ENCODE assay signal across 25 cellular contexts in the genomic region with DNA sequence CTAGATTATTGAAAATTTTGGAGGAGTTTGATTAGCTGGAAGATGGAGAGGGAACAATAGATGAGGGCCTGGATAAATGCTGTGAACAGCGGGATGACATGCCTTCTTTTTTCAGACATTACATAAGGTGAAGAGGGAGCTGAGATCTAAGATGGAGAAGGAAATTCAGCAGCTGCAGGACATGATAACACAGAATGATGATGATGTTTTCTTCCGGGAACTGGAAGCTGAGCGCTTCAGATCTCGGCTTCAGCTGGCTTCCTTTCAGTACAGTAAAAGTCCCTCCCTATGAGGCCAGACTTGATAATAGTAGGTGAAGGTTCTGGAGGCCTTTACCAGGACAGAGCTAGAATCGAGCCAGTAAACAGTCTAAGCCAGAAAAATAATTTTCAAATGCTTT. TPM values are rescaled to one million over a fixed set of nuclear protein-coding genes. Genes with fewer than 3 reads are reported as not detected.
DNase-seq lines count a peak whose midpoint lies in the region; ATAC-seq and TF ChIP-seq lines count a peak whose summit lies in the region.
"Had no signal": no experiment of that assay in that cellular context is flagged by ENCODE, and none has a peak within 500 bp of the region (broad histone marks: within the 10 kb centered on the region; RNA-seq: fewer than 3 reads in every experiment).

No MANE protein-coding gene starts in this region.

- no peaks in the 10 kb centered on the region for H3K79me2 ChIP-seq in GM23338 (replicated peaks; ENCODE audit: insufficient read depth)
- H3K79me2 ChIP-seq: hepatocyte had no signal

- no peaks in the 10 kb centered on the region for H3K9me2 ChIP-seq in GM23338 (ENCODE audit: insufficient read depth)

- H3K27ac ChIP-seq in CD4-positive, alpha-beta T cell (ENCODE audit: low read depth, low read length): no peak overlapping the region
- no peak overlapping the region for H3K27ac ChIP-seq in GM23338 (ENCODE audit: low read depth)
- H3K27ac ChIP-seq: C4-2B, gastroesophageal sphincter, hepatocyte, sigmoid colon, testis had no signal

- H4K20me1 ChIP-seq in GM23338 (replicated peaks; ENCODE audit: insufficient read depth): peaks cover 10% of the 10 kb centered on the region; the same call in 1 of the 2 replicates

- no peaks in the 10 kb centered on the region for H3K27me3 ChIP-seq in CD4-positive, alpha-beta T cell (ENCODE audit: control insufficient read depth, insufficient read depth, low read length)
- H3K27me3 ChIP-seq in GM23338 (ENCODE audit: insufficient read depth): no peaks in the 10 kb centered on the region
- H3K27me3 ChIP-seq: gastroesophageal sphincter, hepatocyte, sigmoid colon, testis had no signal

- no peak overlapping the region for H3K4me3 Mint-ChIP-seq in CD4-positive, alpha-beta T cell
- no peak overlapping the region for H3K4me3 Mint-ChIP-seq in GM23338
- H3K4me3 Mint-ChIP-seq in activated CD8-positive, alpha-beta T cell treated with anti-CD3 and anti-CD28 coated beads for 36 hours: no peak overlapping the region
- no peak overlapping the region for H3K4me3 Mint-ChIP-seq in activated T-helper 1 cell treated with anti-CD3 and anti-CD28 coated beads, Interleukin-12 subunit alpha, Interleukin-12 subunit beta, Interleukin-2, Interleukin-4 antibody, amounts not matched to agents 30 ng/mL and 10 ng/mL and 1 ng/mL, durations not matched to agents 14 hours and 24 hours and 36 hours
- H3K4me3 Mint-ChIP-seq: activated naive CD8-positive, alpha-beta T cell treated with anti-CD3 and anti-CD28 coated beads, Interleukin-2, amount 10 ng/mL, durations not matched to agents 7 days and 5 days; endodermal cell had no signal

- no peak for DNase-seq in CD4-positive, alpha-beta T cell
- DNase-seq in GM23338 (ENCODE audit: low spot score) (no peak), left lobe of liver (ENCODE audit: low spot score) (no peak), H4 (ENCODE audit: low spot score) (no peak), SHP77 (lab: John Stamatoyannopoulos, UW) (no peak)
- no peak for DNase-seq in activated CD8-positive, alpha-beta T cell treated with anti-CD3 and anti-CD28 coated beads for 36 hours
- no peak for DNase-seq in activated T-helper 1 cell treated with anti-CD3 and anti-CD28 coated beads, Interleukin-12 subunit alpha, Interleukin-12 subunit beta, Interleukin-2, Interleukin-4 antibody, amounts not matched to agents 30 ng/mL and 10 ng/mL and 1 ng/mL, durations not matched to agents 14 hours and 24 hours and 36 hours (ENCODE audit: low spot score)
- DNase-seq: activated CD8-positive, alpha-beta memory T cell treated with anti-CD3 and anti-CD28 coated beads for 24 hours; activated naive CD8-positive, alpha-beta T cell treated with anti-CD3 and anti-CD28 coated beads, Interleukin-2, amount 10 ng/mL, durations not matched to agents 7 days and 5 days; caudate nucleus; endodermal cell; mesenchymal stem cell; NCI-H1092; NCI-H187; NCI-H2171 treated with DMSO at 0.1 percent for 48 hours; NCI-H524 treated with DMSO at 0.1 percent for 48 hours; Right ventricle myocardium superior; sigmoid colon; stimulated activated naive CD4-positive, alpha-beta T cell treated with Interleukin-2 at 50 U/mL for 16 hours; testis had no signal

- peaks cover 44% of the 10 kb centered on the region for H3K36me3 ChIP-seq in GM23338 (ENCODE audit: insufficient read depth)
- H3K36me3 ChIP-seq: prostate gland had no signal

- H3K4me2 ChIP-seq in GM23338: no peak overlapping the region
- H3K4me2 ChIP-seq: hepatocyte had no signal

- H3K4me3 ChIP-seq in GM23338: no peak overlapping the region
- H3K4me3 ChIP-seq: gastroesophageal sphincter, hepatocyte, prostate gland, sigmoid colon, testis had no signal

- H3F3A ChIP-seq in GM23338 (replicated peaks; ENCODE audit: low read depth): no peaks in the 10 kb centered on the region

- H3K27me3 Mint-ChIP-seq in CD4-positive, alpha-beta T cell: no peaks in the 10 kb centered on the region
- H3K27me3 Mint-ChIP-seq in GM23338 (ENCODE audit: insufficient read depth, low read depth, poor library complexity): peaks cover 9% of the 10 kb centered on the region
- H3K27me3 Mint-ChIP-seq in activated CD8-positive, alpha-beta T cell treated with anti-CD3 and anti-CD28 coated beads for 36 hours: no peaks in the 10 kb centered on the region
- H3K27me3 Mint-ChIP-seq in activated T-helper 1 cell treated with anti-CD3 and anti-CD28 coated beads, Interleukin-12 subunit alpha, Interleukin-12 subunit beta, Interleukin-2, Interleukin-4 antibody, amounts not matched to agents 30 ng/mL and 10 ng/mL and 1 ng/mL, durations not matched to agents 14 hours and 24 hours and 36 hours (ENCODE audit: insufficient read depth): no peaks in the 10 kb centered on the region
- H3K27me3 Mint-ChIP-seq: activated naive CD8-positive, alpha-beta T cell treated with anti-CD3 and anti-CD28 coated beads, Interleukin-2, amount 10 ng/mL, durations not matched to agents 7 days and 5 days had no signal

- intact Hi-C loops in CD4-positive, alpha-beta T cell (cut with DNase I, micrococcal nuclease): loop anchor here in 1 of 2 experiments (10.0 kb wide), 2 partner anchors 107 to 197 kb away; no protein-coding TSS in a partner anchor
- intact Hi-C loops in activated CD8-positive, alpha-beta T cell treated with anti-CD3 and anti-CD28 coated beads for 36 hours (cut with micrococcal nuclease): no loop called here
- intact Hi-C loops in activated T-helper 1 cell treated with anti-CD3 and anti-CD28 coated beads, Interleukin-12 subunit alpha, Interleukin-12 subunit beta, Interleukin-2, Interleukin-4 antibody, amounts not matched to agents 30 ng/mL and 10 ng/mL and 1 ng/mL, durations not matched to agents 14 hours and 24 hours and 36 hours (cut with micrococcal nuclease): no loop called here

- H3K27ac Mint-ChIP-seq in CD4-positive, alpha-beta T cell: peak overlapping the region; percentile 38
- peak overlapping the region; percentile 3; the same call in 1 of the 2 replicates for H3K27ac Mint-ChIP-seq in GM23338
- H3K27ac Mint-ChIP-seq in activated CD8-positive, alpha-beta T cell treated with anti-CD3 and anti-CD28 coated beads for 36 hours: peak overlapping the region; percentile 53
- H3K27ac Mint-ChIP-seq in activated T-helper 1 cell treated with anti-CD3 and anti-CD28 coated beads, Interleukin-12 subunit alpha, Interleukin-12 subunit beta, Interleukin-2, Interleukin-4 antibody, amounts not matched to agents 30 ng/mL and 10 ng/mL and 1 ng/mL, durations not matched to agents 14 hours and 24 hours and 36 hours: no peak overlapping the region
- H3K27ac Mint-ChIP-seq: activated naive CD8-positive, alpha-beta T cell treated with anti-CD3 and anti-CD28 coated beads, Interleukin-2, amount 10 ng/mL, durations not matched to agents 7 days and 5 days; endodermal cell had no signal

- no peaks in the 10 kb centered on the region for H3K4me1 ChIP-seq in GM23338 (ENCODE audit: insufficient read depth)
- H3K4me1 ChIP-seq: gastroesophageal sphincter, sigmoid colon had no signal

- POLR2A ChIA-PET in CD4-positive, alpha-beta T cell (lab: Charles Lee): interaction anchor here (1.7 to 2.2 kb wide), 2 partner anchors 31 to 32 kb away, joined by 4 to 5 read pairs; a partner anchor contains a TSS
- POLR2A ChIA-PET in activated CD8-positive, alpha-beta T cell treated with anti-CD3 and anti-CD28 coated beads for 36 hours (lab: Charles Lee): interaction anchor here (0.7 to 0.9 kb wide), 4 partner anchors 9 to 139 kb away, joined by 3 read pairs; no protein-coding TSS in a partner anchor

- H2AFZ ChIP-seq in GM23338: no peak overlapping the region
- H2AFZ ChIP-seq: hepatocyte had no signal

- H3K9me3 ChIP-seq in CD4-positive, alpha-beta T cell (ENCODE audit: control insufficient read depth, low read length): no peaks in the 10 kb centered on the region
- H3K9me3 ChIP-seq: gastroesophageal sphincter, prostate gland, sigmoid colon, testis had no signal

- H3K4me1 Mint-ChIP-seq in CD4-positive, alpha-beta T cell (ENCODE audit: low read depth): no peaks in the 10 kb centered on the region
- no peaks in the 10 kb centered on the region for H3K4me1 Mint-ChIP-seq in GM23338
- peaks cover 12% of the 10 kb centered on the region for H3K4me1 Mint-ChIP-seq in activated CD8-positive, alpha-beta T cell treated with anti-CD3 and anti-CD28 coated beads for 36 hours (ENCODE audit: low read depth)
- H3K4me1 Mint-ChIP-seq in activated T-helper 1 cell treated with anti-CD3 and anti-CD28 coated beads, Interleukin-12 subunit alpha, Interleukin-12 subunit beta, Interleukin-2, Interleukin-4 antibody, amounts not matched to agents 30 ng/mL and 10 ng/mL and 1 ng/mL, durations not matched to agents 14 hours and 24 hours and 36 hours (ENCODE audit: low read depth): peaks cover 14% of the 10 kb centered on the region
- H3K4me1 Mint-ChIP-seq: endodermal cell had no signal

- CTCF ChIA-PET in CD4-positive, alpha-beta T cell (lab: Charles Lee): no interaction called here
- CTCF ChIA-PET in activated CD8-positive, alpha-beta T cell treated with anti-CD3 and anti-CD28 coated beads for 36 hours (lab: Charles Lee): interaction anchor here (1.0 to 1.8 kb wide), 4 partner anchors 9 to 117 kb away, joined by 3 to 6 read pairs (median 6); no protein-coding TSS in a partner anchor

- H3K36me3 Mint-ChIP-seq in CD4-positive, alpha-beta T cell (ENCODE audit: low read depth): peaks cover 80% of the 10 kb centered on the region
- peaks cover 64% of the 10 kb centered on the region for H3K36me3 Mint-ChIP-seq in GM23338 (ENCODE audit: low read depth)
- peaks cover 38% of the 10 kb centered on the region for H3K36me3 Mint-ChIP-seq in activated CD8-positive, alpha-beta T cell treated with anti-CD3 and anti-CD28 coated beads for 36 hours (ENCODE audit: low read depth)
- H3K36me3 Mint-ChIP-seq in activated T-helper 1 cell treated with anti-CD3 and anti-CD28 coated beads, Interleukin-12 subunit alpha, Interleukin-12 subunit beta, Interleukin-2, Interleukin-4 antibody, amounts not matched to agents 30 ng/mL and 10 ng/mL and 1 ng/mL, durations not matched to agents 14 hours and 24 hours and 36 hours (ENCODE audit: low read depth): peaks cover 47% of the 10 kb centered on the region

- no peak for TF ChIP-seq CTCF in CD4-positive, alpha-beta T cell (IDR thresholded peaks at IDR 0.05)
- no peak for TF ChIP-seq CTCF in GM23338 (conservative IDR thresholded peaks at IDR 0.05; ENCODE audit: low read depth in 2 of 2)
- TF ChIP-seq CTCF in activated CD8-positive, alpha-beta T cell treated with anti-CD3 and anti-CD28 coated beads for 36 hours (IDR thresholded peaks at IDR 0.05): no peak

- H3K9me3 Mint-ChIP-seq in CD4-positive, alpha-beta T cell: no peaks in the 10 kb centered on the region
- H3K9me3 Mint-ChIP-seq in GM23338: no peaks in the 10 kb centered on the region; the same call in 2 of the 3 replicates
- no peaks in the 10 kb centered on the region for H3K9me3 Mint-ChIP-seq in activated CD8-positive, alpha-beta T cell treated with anti-CD3 and anti-CD28 coated beads for 36 hours
- no peaks in the 10 kb centered on the region for H3K9me3 Mint-ChIP-seq in activated T-helper 1 cell treated with anti-CD3 and anti-CD28 coated beads, Interleukin-12 subunit alpha, Interleukin-12 subunit beta, Interleukin-2, Interleukin-4 antibody, amounts not matched to agents 30 ng/mL and 10 ng/mL and 1 ng/mL, durations not matched to agents 14 hours and 24 hours and 36 hours
- H3K9me3 Mint-ChIP-seq: activated naive CD8-positive, alpha-beta T cell treated with anti-CD3 and anti-CD28 coated beads, Interleukin-2, amount 10 ng/mL, durations not matched to agents 7 days and 5 days; endodermal cell had no signal

- ATAC-seq in CD4-positive, alpha-beta T cell (ENCODE audit: poor library complexity): no peak
- ATAC-seq in GM23338: no peak
- no peak for ATAC-seq in activated CD8-positive, alpha-beta T cell treated with anti-CD3 and anti-CD28 coated beads for 36 hours
- peak; percentile 38 for ATAC-seq in left lobe of liver
- ATAC-seq: activated CD4-positive, CD25-positive, alpha-beta regulatory T cell treated with anti-CD3 and anti-CD28 coated beads, Interleukin-2, amount 50 U/mL, for 24 hours; gastroesophageal sphincter had no signal

RNA-seq across cellular contexts. Expression of a gene that starts 30.7 kb away (rescaled TPM):
- total RNA-seq in CD4-positive, alpha-beta T cell: 100 to 1,000 TPM; 256 to 269 TPM
- total RNA-seq in GM23338 (2014; rRNA removed; shearing (Covaris generic)): 41.1 and 81.1 TPM in 2 replicates
- 38.9 and 45.4 TPM in 2 replicates for polyA plus RNA-seq in GM23338 (2016; fragmentation: Nextera tagmentation; extraction: Ambion mirVana)
- total RNA-seq in activated CD8-positive, alpha-beta T cell treated with anti-CD3 and anti-CD28 coated beads for 36 hours: 10 to 100 TPM; 45.2 to 45.7 TPM
- 11.1 TPM for total RNA-seq in left lobe of liver
- total RNA-seq in H4 (2014; rRNA removed; shearing (Covaris generic)): 23.3 and 24.6 TPM in 2 replicates
- total RNA-seq in activated T-helper 1 cell treated with anti-CD3 and anti-CD28 coated beads, Interleukin-12 subunit alpha, Interleukin-12 subunit beta, Interleukin-2, Interleukin-4 antibody, amounts not matched to agents 30 ng/mL and 10 ng/mL and 1 ng/mL, durations not matched to agents 14 hours and 24 hours and 36 hours: 42.4 and 46.4 TPM in 2 replicates

RNA-seq across cellular contexts. Expression of a gene that starts 31.4 kb away (rescaled TPM):
- total RNA-seq in CD4-positive, alpha-beta T cell: 1,000 to 10,000 TPM; 2,388 to 2,534 TPM
- 399 and 400 TPM in 2 replicates for total RNA-seq in GM23338 (2014; rRNA removed; shearing (Covaris generic))
- 367 and 447 TPM in 2 replicates for polyA plus RNA-seq in GM23338 (2016; fragmentation: Nextera tagmentation; extraction: Ambion mirVana)
- 100 to 1,000 TPM; 632 to 668 TPM for total RNA-seq in activated CD8-positive, alpha-beta T cell treated with anti-CD3 and anti-CD28 coated beads for 36 hours
- total RNA-seq in left lobe of liver: 245 TPM
- total RNA-seq in H4 (2014; rRNA removed; shearing (Covaris generic)): 217 TPM in 2 replicates
- 920 and 926 TPM in 2 replicates for total RNA-seq in activated T-helper 1 cell treated with anti-CD3 and anti-CD28 coated beads, Interleukin-12 subunit alpha, Interleukin-12 subunit beta, Interleukin-2, Interleukin-4 antibody, amounts not matched to agents 30 ng/mL and 10 ng/mL and 1 ng/mL, durations not matched to agents 14 hours and 24 hours and 36 hours

RNA-seq across cellular contexts. Expression of a gene that starts 40.6 kb away (rescaled TPM):
- 10 to 100 TPM; 32.8 to 34.1 TPM for total RNA-seq in CD4-positive, alpha-beta T cell
- 19.8 and 20.2 TPM in 2 replicates for total RNA-seq in GM23338 (2014; rRNA removed; shearing (Covaris generic))
- polyA plus RNA-seq in GM23338 (2016; fragmentation: Nextera tagmentation; extraction: Ambion mirVana): 27.7 and 28.0 TPM in 2 replicates
- 10 to 100 TPM; 37.3 to 41.1 TPM for total RNA-seq in activated CD8-positive, alpha-beta T cell treated with anti-CD3 and anti-CD28 coated beads for 36 hours
- total RNA-seq in left lobe of liver: 9.0 TPM
- total RNA-seq in H4 (2014; rRNA removed; shearing (Covaris generic)): 11.8 and 40.1 TPM in 2 replicates
- 33.3 and 36.5 TPM in 2 replicates for total RNA-seq in activated T-helper 1 cell treated with anti-CD3 and anti-CD28 coated beads, Interleukin-12 subunit alpha, Interleukin-12 subunit beta, Interleukin-2, Interleukin-4 antibody, amounts not matched to agents 30 ng/mL and 10 ng/mL and 1 ng/mL, durations not matched to agents 14 hours and 24 hours and 36 hours
